31 cellular contexts compared by ENCODE assay signal in the genomic region with DNA sequence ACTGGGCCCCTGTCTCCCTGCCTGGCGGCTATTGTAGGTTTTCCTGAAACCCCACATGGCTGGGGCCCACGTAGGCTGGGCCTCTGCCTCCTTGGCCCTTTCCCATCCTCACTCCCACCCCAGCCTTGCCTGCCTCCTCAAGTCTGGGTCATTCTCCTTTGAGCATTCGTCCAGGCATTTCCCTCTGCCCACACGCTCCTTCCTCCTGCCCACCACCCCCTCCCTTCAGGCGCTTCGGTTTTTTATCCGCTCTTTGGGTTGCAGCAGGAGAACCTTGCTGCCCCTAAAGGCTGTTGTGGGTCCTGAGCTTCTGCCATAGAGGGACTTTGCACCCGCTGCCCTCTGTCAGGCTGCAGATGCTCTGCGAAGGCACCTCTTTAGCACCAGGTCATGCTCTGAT. TPM values are rescaled to one million over a fixed set of nuclear protein-coding genes. Genes with fewer than 3 reads are reported as not detected.
"Had no signal": no experiment of that assay in that cellular context is flagged by ENCODE, and none has a peak within 500 bp of the region (broad histone marks: within the 10 kb centered on the region; RNA-seq: fewer than 3 reads in every experiment).

No MANE protein-coding gene starts in this region.

- H3K4me1 Mint-ChIP-seq: activated B cell treated with CpG ODN at 0.5 μM for 24 hours; activated CD4-positive, alpha-beta T cell treated with anti-CD3 and anti-CD28 coated beads, Interleukin-2, amount 10 ng/mL, durations not matched to agents 24 days and 14 days; activated CD8-positive, alpha-beta memory T cell treated with anti-CD3 and anti-CD28 coated beads, Interleukin-2, amount 10 ng/mL, durations not matched to agents 7 days and 5 days; activated naive CD8-positive, alpha-beta T cell treated with anti-CD3 and anti-CD28 coated beads, Interleukin-2, amount 50 U/mL, for 24 hours had no signal

- H3K36me3 Mint-ChIP-seq: activated CD8-positive, alpha-beta memory T cell treated with anti-CD3 and anti-CD28 coated beads, Interleukin-2, amount 10 ng/mL, durations not matched to agents 7 days and 5 days; activated naive CD4-positive, alpha-beta T cell treated with anti-CD3 and anti-CD28 coated beads, Interleukin-2, amount 50 U/mL, for 72 hours had no signal

- H3K9me3 Mint-ChIP-seq: activated B cell treated with CpG ODN at 0.5 μM for 24 hours; activated CD4-positive, alpha-beta T cell treated with anti-CD3 and anti-CD28 coated beads, Interleukin-2, amount 10 ng/mL, durations not matched to agents 24 days and 14 days; activated naive CD4-positive, alpha-beta T cell treated with anti-CD3 and anti-CD28 coated beads, Interleukin-2, amount 50 U/mL, for 72 hours; activated naive CD8-positive, alpha-beta T cell treated with anti-CD3 and anti-CD28 coated beads, Interleukin-2, amount 50 U/mL, for 24 hours; activated T-cell treated with anti-CD3 and anti-CD28 coated beads, Interleukin-2, amount 50 U/mL, for 4 hours had no signal

- H3K9me3 ChIP-seq: ascending aorta, MG63, SJSA1 had no signal

- H3K4me3 ChIP-seq: ascending aorta, MG63, SJSA1 had no signal

- H3K27me3 Mint-ChIP-seq: activated naive CD8-positive, alpha-beta T cell treated with anti-CD3 and anti-CD28 coated beads, Interleukin-2, amount 50 U/mL, for 24 hours had no signal

- H3K9ac ChIP-seq: KMS-11 had no signal

- ATAC-seq: activated CD8-positive, alpha-beta memory T cell treated with anti-CD3 and anti-CD28 coated beads, Interleukin-2, amount 10 ng/mL, durations not matched to agents 7 days and 5 days; activated naive CD4-positive, alpha-beta T cell treated with anti-CD3 and anti-CD28 coated beads, Interleukin-2, amount 50 U/mL, for 72 hours; activated naive CD8-positive, alpha-beta T cell treated with anti-CD3 and anti-CD28 coated beads, Interleukin-2, amount 50 U/mL, for 24 hours; activated T-cell treated with anti-CD3 and anti-CD28 coated beads, Interleukin-2, amount 50 U/mL, for 4 hours; Panc1; T-helper 17 cell had no signal

- H3K27ac Mint-ChIP-seq: activated B cell treated with CpG ODN at 0.5 μM for 24 hours; activated CD4-positive, alpha-beta T cell treated with anti-CD3 and anti-CD28 coated beads, Interleukin-2, amount 10 ng/mL, durations not matched to agents 24 days and 14 days; activated CD8-positive, alpha-beta memory T cell treated with anti-CD3 and anti-CD28 coated beads, Interleukin-2, amount 10 ng/mL, durations not matched to agents 7 days and 5 days; activated naive CD4-positive, alpha-beta T cell treated with anti-CD3 and anti-CD28 coated beads, Interleukin-2, amount 50 U/mL, for 72 hours; activated naive CD8-positive, alpha-beta T cell treated with anti-CD3 and anti-CD28 coated beads, Interleukin-2, amount 50 U/mL, for 24 hours; T-helper 17 cell had no signal

- H3K27ac ChIP-seq: ascending aorta, KMS-11, RWPE1, SJSA1 had no signal

- H3K4me2 ChIP-seq: KMS-11 had no signal

- DNase-seq: activated B cell treated with CpG ODN at 0.5 μM for 24 hours; activated CD4-positive, alpha-beta T cell treated with anti-CD3 and anti-CD28 coated beads for 1 hour; activated CD4-positive, alpha-beta T cell treated with anti-CD3 and anti-CD28 coated beads, Interleukin-2, amount 10 ng/mL, durations not matched to agents 24 days and 14 days; activated CD4-positive, alpha-beta T cell treated with anti-CD3 and anti-CD28 coated beads, Interleukin-2, amount 50 U/mL, for 48 hours; activated CD8-positive, alpha-beta memory T cell treated with anti-CD3 and anti-CD28 coated beads, Interleukin-2, amount 10 ng/mL, durations not matched to agents 7 days and 5 days; activated effector memory CD4-positive, alpha-beta T cell treated with anti-CD3 and anti-CD28 coated beads, Interleukin-2, amount 50 U/mL, for 16 hours; activated naive CD4-positive, alpha-beta T cell treated with Interleukin-2 at 50 U/mL for 16 hours; activated naive CD8-positive, alpha-beta T cell treated with anti-CD3 and anti-CD28 coated beads, Interleukin-2, amount 50 U/mL, for 24 hours; activated T-cell treated with anti-CD3 and anti-CD28 coated beads, Interleukin-2, amount 50 U/mL, for 4 hours; amniotic stem cell; MG63; MV-4-11; NCI-H1092 treated with DMSO at 0.1 percent for 48 hours; NCI-H1417 treated with DMSO at 0.1 percent for 48 hours; NCI-H1694; NCI-H2029 treated with DMSO at 0.1 percent for 48 hours; NCI-H345; NCI-H510A; NCI-H69; NK-92 treated with Interleukin-12 subunit alpha and Interleukin-12 subunit beta, amount 100 ng/mL, for 24 hours; OCI-M1; Right ventricle myocardium superior; T-helper 17 cell; T-helper 9 cell had no signal

- H3K36me3 ChIP-seq: ascending aorta, MG63 had no signal

- FAIRE-seq: TTC549 had no signal

- H3K4me3 Mint-ChIP-seq: activated B cell treated with CpG ODN at 0.5 μM for 24 hours; activated CD4-positive, alpha-beta T cell treated with anti-CD3 and anti-CD28 coated beads, Interleukin-2, amount 10 ng/mL, durations not matched to agents 24 days and 14 days; activated CD8-positive, alpha-beta memory T cell treated with anti-CD3 and anti-CD28 coated beads, Interleukin-2, amount 10 ng/mL, durations not matched to agents 7 days and 5 days; activated naive CD8-positive, alpha-beta T cell treated with anti-CD3 and anti-CD28 coated beads, Interleukin-2, amount 50 U/mL, for 24 hours; activated T-cell treated with anti-CD3 and anti-CD28 coated beads, Interleukin-2, amount 50 U/mL, for 4 hours; T-helper 17 cell had no signal

- H3K4me1 ChIP-seq: ascending aorta had no signal

- H3K27me3 ChIP-seq: ascending aorta, MG63, SJSA1 had no signal

RNA-seq across cellular contexts. Expression of a gene that starts 9.3 kb away (rescaled TPM):
- total RNA-seq: activated B cell treated with CpG ODN at 0.5 μM for 24 hours; activated CD4-positive, alpha-beta T cell treated with anti-CD3 and anti-CD28 coated beads, Interleukin-2, amount 10 ng/mL, durations not matched to agents 24 days and 14 days; activated CD8-positive, alpha-beta memory T cell treated with anti-CD3 and anti-CD28 coated beads, Interleukin-2, amount 10 ng/mL, durations not matched to agents 7 days and 5 days; activated naive CD4-positive, alpha-beta T cell treated with anti-CD3 and anti-CD28 coated beads, Interleukin-2, amount 50 U/mL, for 72 hours; activated T-cell treated with anti-CD3 and anti-CD28 coated beads, Interleukin-2, amount 50 U/mL, for 4 hours; T-helper 17 cell had no signal
